Comparison of ENCODE assay signal across 8 cellular contexts in genomic region chr17:82292251-82293154, GRCh38. TPM values are rescaled to one million over a fixed set of nuclear protein-coding genes. Genes with fewer than 3 reads are reported as not detected.
DNase-seq lines count a peak whose midpoint lies in the region; ATAC-seq, FAIRE-seq and TF ChIP-seq lines count a peak whose summit lies in the region.

No MANE protein-coding gene starts in this region.

- H3K4me1 ChIP-seq in iPS DF 6.9 (ENCODE audit: control insufficient read depth, insufficient read depth, low read length) (no peaks in the 10 kb centered on the region), sigmoid colon (peaks cover 0 to 69% (median 49%) of the 10 kb centered on the region in 4 donors)

- peak overlapping the region; percentile 90 to 98 (median 94) for H3K27ac Mint-ChIP-seq in brain

- H3K9me3 Mint-ChIP-seq in brain = peaks cover 0 to 4% (median 0%) of the 10 kb centered on the region in 5 experiments

- H3K4me3 Mint-ChIP-seq in brain = peak overlapping the region; percentile 85 to 95 (median 90)

- no peak overlapping the region for H3K27ac ChIP-seq in iPS DF 6.9 (ENCODE audit: low read length)
- peak overlapping the region; percentile 89 to 99 (median 94) for H3K27ac ChIP-seq in sigmoid colon

- H3K4me1 Mint-ChIP-seq in brain = peaks cover 39% of the 10 kb centered on the region

- no peaks in the 10 kb centered on the region for H3K36me3 Mint-ChIP-seq in brain

- WGBS in iPS DF 6.9 (ENCODE audit: insufficient coverage, insufficient read length) = no CpG with 5 or more reads among the region's 86 CpGs
- WGBS in sigmoid colon, 2 donors = 3% methylated on average over 86 of the region's 86 CpGs

- H3K9me3 ChIP-seq in iPS DF 6.9 (ENCODE audit: control insufficient read depth, insufficient read depth, low read length) = no peaks in the 10 kb centered on the region
- no peaks in the 10 kb centered on the region for H3K9me3 ChIP-seq in sigmoid colon

- TF ChIP-seq POLR2A in GM18526 (IDR thresholded peaks at IDR 0.05; ENCODE audit: extremely low read depth, insufficient read length) (peak; percentile 93), sigmoid colon (IDR thresholded peaks at IDR 0.05) (peak; percentile 94 to 98)

- DNase-seq in A172 (ENCODE audit: low spot score) = peak; percentile 99
- peak; percentile 94 for DNase-seq in NCI-H2107 (lab: John Stamatoyannopoulos, UW)
- peak; percentile 97 for DNase-seq in iPS DF 6.9 (ENCODE audit: low read depth, low spot score)
- DNase-seq in sigmoid colon = peak; percentile 99

- H3K4me3 ChIP-seq in iPS DF 6.9 (ENCODE audit: low read length) = peak overlapping the region; percentile 53
- peak overlapping the region; percentile 62 to 94 (median 69) for H3K4me3 ChIP-seq in sigmoid colon

- intact Hi-C loops in sigmoid colon (cut with DNase I) = loop anchor here (2.0 kb wide), 1 partner anchor 20 kb away; the partner anchor contains the start of gene CSNK1D

- peak in 1 of 4 donors; percentile 53 for TF ChIP-seq EP300 in sigmoid colon (IDR thresholded peaks at IDR 0.05)

- peak; percentile 80 for ATAC-seq in HG03064 (IDR thresholded peaks at IDR 0.05; ENCODE audit: low read depth, unreplicated experiment)

- H3K27me3 Mint-ChIP-seq in brain = peaks cover 22% of the 10 kb centered on the region

- peak; percentile 29 for FAIRE-seq in TTC549 (lab: Jason Lieb, UNC)

- TF ChIP-seq CTCF in brain (conservative IDR thresholded peaks at IDR 0.05) (no peak), sigmoid colon (IDR thresholded peaks at IDR 0.05) (no peak)

- H3K27me3 ChIP-seq in iPS DF 6.9 (ENCODE audit: control insufficient read depth, insufficient read depth, low read length) (no peaks in the 10 kb centered on the region), sigmoid colon (no peaks in the 10 kb centered on the region)

- H3K36me3 ChIP-seq in iPS DF 6.9 (ENCODE audit: control insufficient read depth, insufficient read depth, low read length) (no peaks in the 10 kb centered on the region), sigmoid colon (no peaks in the 10 kb centered on the region)

RNA-seq across cellular contexts. Expression of gene CSNK1D, which starts 19.0 kb away (rescaled TPM):
- 19.9 and 20.9 TPM in 2 replicates for total RNA-seq in A172 (2014; rRNA removed; shearing (Covaris generic))
- 62.3 TPM for polyA plus RNA-seq in brain (ENCODE audit: insufficient read depth, low read depth, low replicate concordance)
- 10 to 100 TPM; 45.1 to 61.2 (median 48.9) TPM for total RNA-seq in sigmoid colon
- 100 to 1,000 TPM in 1 of 3 donors, 10 to 100 TPM in 2; 55.9 to 142 (median 86.2) TPM for polyA plus RNA-seq in sigmoid colon

RNA-seq across cellular contexts. Expression of gene CD7, which starts 24.9 kb away (rescaled TPM):
- not detected in 2 replicates for total RNA-seq in A172 (2014; rRNA removed; shearing (Covaris generic))
- polyA plus RNA-seq in brain (ENCODE audit: insufficient read depth, low read depth, low replicate concordance) (0.88 TPM), sigmoid colon (10 to 100 TPM in 1 of 3 donors, 1 to 10 TPM in 1, under 1 TPM in 1; 0.60 to 38.3 (median 4.6) TPM)
- 1 to 10 TPM in 2 of 4 donors, not detected in 2; 2.8 to 4.3 TPM for total RNA-seq in sigmoid colon

RNA-seq across cellular contexts. Expression of gene SECTM1, which starts 41.1 kb away (rescaled TPM):
- total RNA-seq in A172 (2014; rRNA removed; shearing (Covaris generic)) = 1.2 and 1.6 TPM in 2 replicates
- polyA plus RNA-seq in brain (ENCODE audit: insufficient read depth, low read depth, low replicate concordance) = 1.2 TPM
- 10 to 100 TPM in 2 of 4 donors, 1 to 10 TPM in 2; 8.4 to 56.9 (median 10.5) TPM for total RNA-seq in sigmoid colon
- polyA plus RNA-seq in sigmoid colon = 100 to 1,000 TPM in 1 of 3 donors, 10 to 100 TPM in 2; 64.3 to 105 (median 80.8) TPM
